ENCODE assay signal across 32 cellular contexts in genomic region chr2:74725287-74725686, GRCh38.
"Had no signal": no experiment of that assay in that cellular context is flagged by ENCODE, and none has a peak within 500 bp of the region (broad histone marks: within the 10 kb centered on the region; RNA-seq: fewer than 3 reads in every experiment).

No MANE protein-coding gene starts in this region.

- ATAC-seq: activated CD8-positive, alpha-beta T cell treated with anti-CD3 and anti-CD28 coated beads for 36 hours; activated T-cell treated with anti-CD3 and anti-CD28 coated beads, Interleukin-2, amount 50 U/mL, for 72 hours; activated T-helper 17 cell treated with anti-CD3 and anti-CD28 coated beads, Interleukin-2, amount 50 U/mL, for 72 hours; Panc1 had no signal

- H3K27ac Mint-ChIP-seq: activated CD4-positive, alpha-beta T cell treated with anti-CD3 and anti-CD28 coated beads, Interleukin-2, amount 10 ng/mL, durations not matched to agents 24 days and 14 days; activated CD8-positive, alpha-beta T cell treated with anti-CD3 and anti-CD28 coated beads for 36 hours; activated naive CD8-positive, alpha-beta T cell treated with anti-CD3 and anti-CD28 coated beads for 36 hours; activated T-cell treated with anti-CD3 and anti-CD28 coated beads, Interleukin-2, amount 50 U/mL, for 72 hours; activated T-helper 17 cell treated with anti-CD3 and anti-CD28 coated beads, Interleukin-2, amount 50 U/mL, for 72 hours; T-helper 1 cell treated with Interleukin-12 subunit alpha and Interleukin-12 subunit beta and Interleukin-4 antibody, amounts not matched to agents 30 μg/mL and 1 μg/mL, for 36 hours; T-helper 2 cell treated with Interferon-gamma antibody and Interleukin-4, amounts not matched to agents 5 μg/mL and 100 μg/mL, for 36 hours had no signal

- H3K9me3 ChIP-seq: SJSA1, SK-N-SH had no signal

- H3K9me3 Mint-ChIP-seq: activated CD4-positive, alpha-beta T cell treated with anti-CD3 and anti-CD28 coated beads, Interleukin-2, amount 10 ng/mL, durations not matched to agents 24 days and 14 days; activated T-cell treated with anti-CD3 and anti-CD28 coated beads, Interleukin-2, amount 50 U/mL, for 72 hours; activated T-helper 17 cell treated with anti-CD3 and anti-CD28 coated beads, Interleukin-2, amount 50 U/mL, for 72 hours; T-helper 1 cell treated with Interleukin-12 subunit alpha and Interleukin-12 subunit beta and Interleukin-4 antibody, amounts not matched to agents 30 μg/mL and 1 μg/mL, for 36 hours; T-helper 2 cell treated with Interferon-gamma antibody and Interleukin-4, amounts not matched to agents 5 μg/mL and 100 μg/mL, for 36 hours had no signal

- H3K36me3 ChIP-seq: SJSA1 had no signal

- H3K4me1 ChIP-seq: SJSA1 had no signal

- H3K4me3 Mint-ChIP-seq: activated CD4-positive, alpha-beta T cell treated with anti-CD3 and anti-CD28 coated beads, Interleukin-2, amount 10 ng/mL, durations not matched to agents 24 days and 14 days; activated CD8-positive, alpha-beta T cell treated with anti-CD3 and anti-CD28 coated beads for 36 hours; activated naive CD8-positive, alpha-beta T cell treated with anti-CD3 and anti-CD28 coated beads for 36 hours; activated T-cell treated with anti-CD3 and anti-CD28 coated beads, Interleukin-2, amount 50 U/mL, for 72 hours; activated T-helper 17 cell treated with anti-CD3 and anti-CD28 coated beads, Interleukin-2, amount 50 U/mL, for 72 hours; T-helper 1 cell treated with Interleukin-12 subunit alpha and Interleukin-12 subunit beta and Interleukin-4 antibody, amounts not matched to agents 30 μg/mL and 1 μg/mL, for 36 hours; T-helper 2 cell treated with Interferon-gamma antibody and Interleukin-4, amounts not matched to agents 5 μg/mL and 100 μg/mL, for 36 hours had no signal

- H3K27me3 ChIP-seq: SJSA1 had no signal

- H3K9ac ChIP-seq: SK-N-SH had no signal

- DNase-seq: activated CD4-positive, alpha-beta T cell treated with anti-CD3 and anti-CD28 coated beads, Interleukin-2, amount 10 ng/mL, durations not matched to agents 24 days and 14 days; activated CD4-positive, alpha-beta T cell treated with anti-CD3 and anti-CD28 coated beads, Interleukin-2, amount 50 U/mL, for 4 hours; activated CD8-positive, alpha-beta T cell treated with anti-CD3 and anti-CD28 coated beads for 36 hours; activated effector memory CD4-positive, alpha-beta T cell treated with anti-CD3 and anti-CD28 coated beads, Interleukin-2, amount 50 U/mL, for 16 hours; activated naive CD4-positive, alpha-beta T cell; activated naive CD4-positive, alpha-beta T cell treated with anti-CD3 and anti-CD28 coated beads, Interleukin-2, amount 50 U/mL, for 16 hours; activated naive CD8-positive, alpha-beta T cell treated with anti-CD3 and anti-CD28 coated beads for 36 hours; activated T-cell treated with anti-CD3 and anti-CD28 coated beads, Interleukin-2, amount 50 U/mL, for 1 hour; activated T-cell treated with anti-CD3 and anti-CD28 coated beads, Interleukin-2, amount 50 U/mL, for 72 hours; amniotic stem cell; aorta; Kasumi-1; KG1; MM.1S; MV-4-11; NCI-H1092; NCI-H1436 treated with DMSO at 0.1 percent for 48 hours; NCI-H1694 treated with DMSO at 0.1 percent for 48 hours; NCI-H2029; NCI-H2107; NCI-H2171; NCI-H510A; NCI-H526; NCI-H748 treated with DMSO at 0.1 percent for 48 hours; SHP77 treated with DMSO at 0.1 percent for 48 hours; SK-N-SH had no signal

- H3K36me3 Mint-ChIP-seq: activated naive CD8-positive, alpha-beta T cell treated with anti-CD3 and anti-CD28 coated beads for 36 hours had no signal

- H3K4me2 ChIP-seq: SK-N-SH had no signal

- H3K4me3 ChIP-seq: SJSA1 had no signal

- H3K4me1 Mint-ChIP-seq: activated CD4-positive, alpha-beta T cell treated with anti-CD3 and anti-CD28 coated beads, Interleukin-2, amount 10 ng/mL, durations not matched to agents 24 days and 14 days; activated naive CD8-positive, alpha-beta T cell treated with anti-CD3 and anti-CD28 coated beads for 36 hours; activated T-helper 17 cell treated with anti-CD3 and anti-CD28 coated beads, Interleukin-2, amount 50 U/mL, for 72 hours had no signal

- H3K27ac ChIP-seq: SJSA1 had no signal

- FAIRE-seq: TTC549 had no signal
